In the genomic region with DNA sequence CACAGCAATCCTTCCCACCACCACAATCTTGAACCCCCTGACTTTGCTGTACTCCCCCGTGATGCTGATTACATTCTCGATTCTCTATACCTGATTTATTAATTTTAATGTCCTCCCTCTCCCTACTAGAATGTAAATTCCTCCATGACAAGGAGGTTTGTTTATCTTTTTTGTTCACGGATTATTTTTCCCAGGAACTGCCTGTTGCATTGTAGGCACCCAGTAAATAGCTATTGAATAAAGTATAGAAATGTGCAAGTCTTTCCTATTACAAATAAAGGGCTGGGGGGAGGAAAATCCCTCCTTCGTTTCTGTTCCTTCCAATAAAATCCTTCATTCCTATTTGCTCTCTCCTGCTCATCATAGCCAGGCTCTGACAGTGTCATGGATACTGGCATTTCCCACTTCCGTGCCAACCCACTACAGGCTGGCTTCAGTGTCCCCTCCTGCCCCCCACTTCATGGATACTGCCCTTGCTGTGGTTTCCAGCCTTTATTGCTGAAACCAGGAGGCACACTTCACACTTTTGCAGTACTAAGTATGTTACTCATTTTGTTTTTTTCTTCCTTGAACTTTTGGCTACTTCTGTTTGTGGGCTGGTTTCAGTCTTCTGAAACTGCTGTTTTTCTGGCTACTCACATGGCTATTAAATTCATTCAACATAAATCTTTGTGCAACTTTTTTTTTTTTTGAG, we compare ENCODE assay signal across 8 cellular contexts. TPM values are rescaled to one million over a fixed set of nuclear protein-coding genes. Genes with fewer than 3 reads are reported as not detected.
A peak's percentile ranks its signal among the peaks of the same experiment; 100 is the strongest.
DNase-seq lines count a peak whose midpoint lies in the region; ATAC-seq and TF ChIP-seq lines count a peak whose summit lies in the region.
"Had no signal": no experiment of that assay in that cellular context is flagged by ENCODE, and none has a peak within 500 bp of the region (broad histone marks: within the 10 kb centered on the region; RNA-seq: fewer than 3 reads in every experiment).

No MANE protein-coding gene starts in this region.

- no peaks in the 10 kb centered on the region for H3K9me2 ChIP-seq in hepatocyte (replicated peaks; ENCODE audit: insufficient read depth)

- ATAC-seq in stimulated activated naive CD8-positive, alpha-beta T cell treated with anti-CD3 and anti-CD28 coated beads, Interleukin-15, amount 100 ng/mL, for 72 hours, result peak; percentile 60

- peak overlapping the region; percentile 50 for H3K4me3 Mint-ChIP-seq in HFFc6
- no peak overlapping the region for H3K4me3 Mint-ChIP-seq in activated T-helper 2 cell treated with anti-CD3 and anti-CD28 coated beads, Interferon-gamma antibody, Interleukin-2, Interleukin-4, amounts not matched to agents 10 μg/mL and 5 μg/mL and 100 μg/mL, durations not matched to agents 14 hours and 24 hours and 36 hours (ENCODE audit: low read depth)
- H3K4me3 Mint-ChIP-seq in stimulated activated naive CD8-positive, alpha-beta T cell treated with anti-CD3 and anti-CD28 coated beads, Interleukin-15, amount 100 ng/mL, for 72 hours, result peak overlapping the region in 1 of 2 donors; percentile 7

- H3K27ac ChIP-seq in hepatocyte, result peak overlapping the region; percentile 23

- H3K4me2 ChIP-seq in hepatocyte, result no peak overlapping the region

- peaks cover 14% of the 10 kb centered on the region for H3K36me3 Mint-ChIP-seq in HFFc6 (ENCODE audit: low read depth)
- H3K36me3 Mint-ChIP-seq in activated T-helper 2 cell treated with anti-CD3 and anti-CD28 coated beads, Interferon-gamma antibody, Interleukin-2, Interleukin-4, amounts not matched to agents 10 μg/mL and 5 μg/mL and 100 μg/mL, durations not matched to agents 14 hours and 24 hours and 36 hours (ENCODE audit: low read depth), result no peaks in the 10 kb centered on the region

- no peak overlapping the region for H3K4me3 ChIP-seq in hepatocyte

- H3K27ac Mint-ChIP-seq in HFFc6, result peak overlapping the region; percentile 77
- peak overlapping the region; percentile 70 for H3K27ac Mint-ChIP-seq in activated T-helper 2 cell treated with anti-CD3 and anti-CD28 coated beads, Interferon-gamma antibody, Interleukin-2, Interleukin-4, amounts not matched to agents 10 μg/mL and 5 μg/mL and 100 μg/mL, durations not matched to agents 14 hours and 24 hours and 36 hours
- peak overlapping the region in 1 of 2 donors; percentile 76 for H3K27ac Mint-ChIP-seq in stimulated activated naive CD8-positive, alpha-beta T cell treated with anti-CD3 and anti-CD28 coated beads, Interleukin-15, amount 100 ng/mL, for 72 hours

- DNase-seq in HFFc6, result peak; percentile 28
- DNase-seq in activated T-helper 2 cell treated with anti-CD3 and anti-CD28 coated beads, Interferon-gamma antibody, Interleukin-2, Interleukin-4, amounts not matched to agents 10 μg/mL and 5 μg/mL and 100 μg/mL, durations not matched to agents 14 hours and 24 hours and 36 hours (ENCODE audit: low spot score), result no peak
- DNase-seq in hepatocyte (ENCODE audit: low spot score), result no peak
- DNase-seq in stimulated activated naive CD8-positive, alpha-beta T cell treated with anti-CD3 and anti-CD28 coated beads, Interleukin-15, amount 100 ng/mL, for 72 hours, result no peak
- no peak for DNase-seq in NCI-H1417 treated with DMSO at 0.1 percent for 48 hours (lab: John Stamatoyannopoulos, UW)
- no peak for DNase-seq in DMS114 treated with DMSO at 0.1 percent for 48 hours (lab: John Stamatoyannopoulos, UW; ENCODE audit: unreplicated experiment)
- DNase-seq in HUDEP-2 (lab: John Stamatoyannopoulos, UW; ENCODE audit: unreplicated experiment in 76 of 76), result no peak
- DNase-seq: activated CD4-positive, CD25-positive, alpha-beta regulatory T cell had no signal

- H3K4me1 ChIP-seq in hepatocyte (ENCODE audit: insufficient read depth), result peaks cover 18% of the 10 kb centered on the region

- no peaks in the 10 kb centered on the region for H3K27me3 ChIP-seq in hepatocyte

- peaks cover 92% of the 10 kb centered on the region for H4K20me1 ChIP-seq in hepatocyte (ENCODE audit: insufficient read depth, poor library complexity, severe bottlenecking)

- peaks cover 100% of the 10 kb centered on the region for H3K79me2 ChIP-seq in hepatocyte

- intact Hi-C loops in activated T-helper 2 cell treated with anti-CD3 and anti-CD28 coated beads, Interferon-gamma antibody, Interleukin-2, Interleukin-4, amounts not matched to agents 10 μg/mL and 5 μg/mL and 100 μg/mL, durations not matched to agents 14 hours and 24 hours and 36 hours (cut with micrococcal nuclease), result loop anchor here (5.0 to 10.0 kb wide), 2 partner anchors 34 to 593 kb away; no protein-coding TSS in a partner anchor

- 78% methylated on average over 5 of the region's 5 CpGs for WGBS in hepatocyte (ENCODE audit: low lambda C conversion rate, missing lambda C conversion rate)

- no peaks in the 10 kb centered on the region for H3K9me3 ChIP-seq in hepatocyte (ENCODE audit: low read depth)

- H3K4me1 Mint-ChIP-seq in HFFc6 (ENCODE audit: low read depth), result peaks cover 53% of the 10 kb centered on the region
- peaks cover 33% of the 10 kb centered on the region for H3K4me1 Mint-ChIP-seq in activated T-helper 2 cell treated with anti-CD3 and anti-CD28 coated beads, Interferon-gamma antibody, Interleukin-2, Interleukin-4, amounts not matched to agents 10 μg/mL and 5 μg/mL and 100 μg/mL, durations not matched to agents 14 hours and 24 hours and 36 hours (ENCODE audit: low read depth)
- peaks cover 35% of the 10 kb centered on the region for H3K4me1 Mint-ChIP-seq in stimulated activated naive CD8-positive, alpha-beta T cell treated with anti-CD3 and anti-CD28 coated beads, Interleukin-15, amount 100 ng/mL, for 72 hours

- peaks cover 2% of the 10 kb centered on the region; the same call in 1 of the 2 replicates for H3K27me3 Mint-ChIP-seq in HFFc6 (ENCODE audit: insufficient read depth)
- H3K27me3 Mint-ChIP-seq in activated T-helper 2 cell treated with anti-CD3 and anti-CD28 coated beads, Interferon-gamma antibody, Interleukin-2, Interleukin-4, amounts not matched to agents 10 μg/mL and 5 μg/mL and 100 μg/mL, durations not matched to agents 14 hours and 24 hours and 36 hours (ENCODE audit: low read depth), result no peaks in the 10 kb centered on the region
- no peaks in the 10 kb centered on the region for H3K27me3 Mint-ChIP-seq in stimulated activated naive CD8-positive, alpha-beta T cell treated with anti-CD3 and anti-CD28 coated beads, Interleukin-15, amount 100 ng/mL, for 72 hours

- TF ChIP-seq CTCF in HFFc6 (IDR thresholded peaks at IDR 0.05) (no peak), hepatocyte (IDR thresholded peaks at IDR 0.05; ENCODE audit: poor library complexity) (no peak)

- H3K36me3 ChIP-seq in hepatocyte (replicated peaks; ENCODE audit: insufficient read depth, low read depth), result no peaks in the 10 kb centered on the region

- H2AFZ ChIP-seq in hepatocyte, result no peak overlapping the region

- no peaks in the 10 kb centered on the region for H3K9me3 Mint-ChIP-seq in HFFc6
- H3K9me3 Mint-ChIP-seq in activated T-helper 2 cell treated with anti-CD3 and anti-CD28 coated beads, Interferon-gamma antibody, Interleukin-2, Interleukin-4, amounts not matched to agents 10 μg/mL and 5 μg/mL and 100 μg/mL, durations not matched to agents 14 hours and 24 hours and 36 hours, result no peaks in the 10 kb centered on the region
- no peaks in the 10 kb centered on the region for H3K9me3 Mint-ChIP-seq in stimulated activated naive CD8-positive, alpha-beta T cell treated with anti-CD3 and anti-CD28 coated beads, Interleukin-15, amount 100 ng/mL, for 72 hours

RNA-seq across cellular contexts. Expression of a gene that starts 7.5 kb away (rescaled TPM):
- total RNA-seq in HFFc6 (2021; fragmentation: NEBNext Ultra II Directional; extraction: Animal tissue kit (Norgen Biotek cat#: 25700)), result 10 to 100 TPM; 35.2 to 41.6 (median 39.3) TPM
- 21.9 and 23.8 TPM in 2 replicates for total RNA-seq in activated T-helper 2 cell treated with anti-CD3 and anti-CD28 coated beads, Interferon-gamma antibody, Interleukin-2, Interleukin-4, amounts not matched to agents 10 μg/mL and 5 μg/mL and 100 μg/mL, durations not matched to agents 14 hours and 24 hours and 36 hours
- total RNA-seq in hepatocyte, result 32.7 and 37.0 TPM in 2 replicates
- 14.6 and 15.4 TPM in 2 replicates for polyA plus RNA-seq in hepatocyte
